ENCODE assay signal across 8 cellular contexts in genomic region chr15:89002281-89002761, GRCh38.
DNase-seq lines count a peak whose midpoint lies in the region; ATAC-seq and TF ChIP-seq lines count a peak whose summit lies in the region.

No MANE protein-coding gene starts in this region.

- POLR2A ChIA-PET in WTC11 (lab: Charles Lee): interaction anchor here (2.3 kb wide), 1 partner anchor 90 kb away, joined by 17 read pairs; the partner anchor contains the start of gene MFGE8

- no peaks in the 10 kb centered on the region for H3K79me2 ChIP-seq in neural progenitor cell (ENCODE audit: low read depth)

- H3K4me1 Mint-ChIP-seq in WTC11 (peaks cover 74% of the 10 kb centered on the region), neural progenitor cell (peaks cover 17% of the 10 kb centered on the region), endodermal cell (peaks cover 26% of the 10 kb centered on the region)

- peaks cover 4% of the 10 kb centered on the region; the same call in 1 of the 2 replicates for H3K9me3 Mint-ChIP-seq in WTC11
- no peaks in the 10 kb centered on the region for H3K9me3 Mint-ChIP-seq in neural progenitor cell
- no peaks in the 10 kb centered on the region for H3K9me3 Mint-ChIP-seq in endodermal cell

- H3K4me3 Mint-ChIP-seq in WTC11: no peak overlapping the region; the same call in 1 of the 2 replicates
- H3K4me3 Mint-ChIP-seq in neural progenitor cell: no peak overlapping the region
- H3K4me3 Mint-ChIP-seq in endodermal cell: no peak overlapping the region

- H3K9ac ChIP-seq in neural progenitor cell (no peak overlapping the region), endodermal cell (ENCODE audit: extremely low read depth, low read length, poor library complexity, severe bottlenecking) (no peak overlapping the region)

- H3K36me3 ChIP-seq in neural progenitor cell (no peaks in the 10 kb centered on the region), endodermal cell (ENCODE audit: control insufficient read depth, insufficient read depth, low read length) (no peaks in the 10 kb centered on the region)

- no peak overlapping the region for H3K27ac ChIP-seq in neural progenitor cell
- H3K27ac ChIP-seq in endodermal cell (ENCODE audit: low read depth, low read length): no peak overlapping the region

- DNase-seq in WTC11 (ENCODE audit: low spot score) (no peak), neural progenitor cell (ENCODE audit: low spot score) (no peak), endodermal cell (no peak), SK-N-DZ (ENCODE audit: low spot score) (no peak)
- no peak for DNase-seq in effector CD4-positive, alpha-beta T cell
- DNase-seq in effector CD8-positive, alpha-beta T cell (lab: John Stamatoyannopoulos, UW): no peak

- ATAC-seq in GM19023 (IDR thresholded peaks at IDR 0.05; ENCODE audit: unreplicated experiment): peak; percentile 77
- ATAC-seq in HG03060 (IDR thresholded peaks at IDR 0.05; ENCODE audit: low read depth, unreplicated experiment): peak; percentile 76
- ATAC-seq in WTC11: no peak

- no peaks in the 10 kb centered on the region for H3K9me3 ChIP-seq in neural progenitor cell (ENCODE audit: low read depth)
- H3K9me3 ChIP-seq in endodermal cell (ENCODE audit: control insufficient read depth, low read length): no peaks in the 10 kb centered on the region

- H3K27me3 Mint-ChIP-seq in WTC11 (ENCODE audit: low read depth): peaks cover 16% of the 10 kb centered on the region
- H3K27me3 Mint-ChIP-seq in neural progenitor cell (ENCODE audit: insufficient read depth, low read depth): peaks cover 3% of the 10 kb centered on the region
- peaks cover 27% of the 10 kb centered on the region for H3K27me3 Mint-ChIP-seq in endodermal cell (ENCODE audit: insufficient read depth)

- TF ChIP-seq CTCF in WTC11 (IDR thresholded peaks at IDR 0.05) (no peak), neural progenitor cell (IDR thresholded peaks at IDR 0.05) (no peak), endodermal cell (conservative IDR thresholded peaks at IDR 0.05) (no peak)

- peak overlapping the region; percentile 17 for H2AFZ ChIP-seq in neural progenitor cell (replicated peaks)

- H4K20me1 ChIP-seq in neural progenitor cell (ENCODE audit: low read depth): no peaks in the 10 kb centered on the region

- WGBS in endodermal cell (ENCODE audit: insufficient coverage in 1 of 2, insufficient read length in 1 of 2), 2 experiments: 60 to 69% methylated on average over 1 to 5 of the region's 5 CpGs

- H3K36me3 Mint-ChIP-seq in WTC11 (peaks cover 7% of the 10 kb centered on the region), neural progenitor cell (no peaks in the 10 kb centered on the region), endodermal cell (ENCODE audit: low read depth) (no peaks in the 10 kb centered on the region)

- H3K27ac Mint-ChIP-seq in WTC11 (peak overlapping the region; percentile 16; the same call in 1 of the 2 replicates), neural progenitor cell (no peak overlapping the region), endodermal cell (no peak overlapping the region)

- peaks cover 10% of the 10 kb centered on the region for H3F3A ChIP-seq in neural progenitor cell (ENCODE audit: low read depth)

- H3K27me3 ChIP-seq in neural progenitor cell (no peaks in the 10 kb centered on the region), endodermal cell (ENCODE audit: control insufficient read depth, insufficient read depth, low read length, poor library complexity, severe bottlenecking) (peaks cover 8% of the 10 kb centered on the region)

- H3K4me2 ChIP-seq in neural progenitor cell: no peak overlapping the region

- H3K4me1 ChIP-seq in neural progenitor cell (peaks cover 7% of the 10 kb centered on the region), endodermal cell (ENCODE audit: control insufficient read depth, insufficient read depth, low read length) (peaks cover 9% of the 10 kb centered on the region)

- CTCF ChIA-PET in WTC11 (lab: Charles Lee): interaction anchor here (1.1 to 10.8 kb wide), 2 partner anchors 16 to 94 kb away, joined by 4 to 226 read pairs; no protein-coding TSS in a partner anchor

- no peak overlapping the region for H3K4me3 ChIP-seq in neural progenitor cell
- no peak overlapping the region for H3K4me3 ChIP-seq in endodermal cell (ENCODE audit: low read length)

TF ChIP-seq in WTC11, 78 proteins besides CTCF, POLR2A, EP300 and RAD21 (continues in another document):
- TF ChIP-seq, protein P1, sequence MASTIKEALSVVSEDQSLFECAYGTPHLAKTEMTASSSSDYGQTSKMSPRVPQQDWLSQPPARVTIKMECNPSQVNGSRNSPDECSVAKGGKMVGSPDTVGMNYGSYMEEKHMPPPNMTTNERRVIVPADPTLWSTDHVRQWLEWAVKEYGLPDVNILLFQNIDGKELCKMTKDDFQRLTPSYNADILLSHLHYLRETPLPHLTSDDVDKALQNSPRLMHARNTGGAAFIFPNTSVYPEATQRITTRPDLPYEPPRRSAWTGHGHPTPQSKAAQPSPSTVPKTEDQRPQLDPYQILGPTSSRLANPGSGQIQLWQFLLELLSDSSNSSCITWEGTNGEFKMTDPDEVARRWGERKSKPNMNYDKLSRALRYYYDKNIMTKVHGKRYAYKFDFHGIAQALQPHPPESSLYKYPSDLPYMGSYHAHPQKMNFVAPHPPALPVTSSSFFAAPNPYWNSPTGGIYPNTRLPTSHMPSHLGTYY (CRISPR knock-in tag; IDR thresholded peaks at IDR 0.05): no peak
- TF ChIP-seq JAZF1 (CRISPR knock-in tag; IDR thresholded peaks at IDR 0.05) (no peak), USF1 (CRISPR knock-in tag; IDR thresholded peaks at IDR 0.05) (no peak), ZMAT4 (CRISPR knock-in tag; IDR thresholded peaks at IDR 0.05) (no peak), TP53 (CRISPR knock-in tag; IDR thresholded peaks at IDR 0.05) (no peak), EMX1 (CRISPR knock-in tag; IDR thresholded peaks at IDR 0.05) (no peak), TEAD4 (CRISPR knock-in tag; IDR thresholded peaks at IDR 0.05) (no peak), NFYB (CRISPR knock-in tag; conservative IDR thresholded peaks at IDR 0.05; ENCODE audit: low read depth) (no peak), FOXP4 (CRISPR knock-in tag; IDR thresholded peaks at IDR 0.05) (no peak), KAT7 (CRISPR knock-in tag; IDR thresholded peaks at IDR 0.05; ENCODE audit: borderline replicate concordance) (no peak), SMAD4 (CRISPR knock-in tag; IDR thresholded peaks at IDR 0.05) (no peak), ZNF263 (CRISPR knock-in tag; IDR thresholded peaks at IDR 0.05; ENCODE audit: low read depth) (no peak)
- TF ChIP-seq, protein P2, sequence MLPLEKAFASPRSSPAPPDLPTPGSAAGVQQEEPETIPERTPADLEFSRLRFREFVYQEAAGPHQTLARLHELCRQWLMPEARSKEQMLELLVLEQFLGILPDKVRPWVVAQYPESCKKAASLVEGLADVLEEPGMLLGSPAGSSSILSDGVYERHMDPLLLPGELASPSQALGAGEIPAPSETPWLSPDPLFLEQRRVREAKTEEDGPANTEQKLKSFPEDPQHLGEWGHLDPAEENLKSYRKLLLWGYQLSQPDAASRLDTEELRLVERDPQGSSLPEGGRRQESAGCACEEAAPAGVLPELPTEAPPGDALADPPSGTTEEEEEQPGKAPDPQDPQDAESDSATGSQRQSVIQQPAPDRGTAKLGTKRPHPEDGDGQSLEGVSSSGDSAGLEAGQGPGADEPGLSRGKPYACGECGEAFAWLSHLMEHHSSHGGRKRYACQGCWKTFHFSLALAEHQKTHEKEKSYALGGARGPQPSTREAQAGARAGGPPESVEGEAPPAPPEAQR (CRISPR knock-in tag; IDR thresholded peaks at IDR 0.05): no peak
- TF ChIP-seq, protein P3, sequence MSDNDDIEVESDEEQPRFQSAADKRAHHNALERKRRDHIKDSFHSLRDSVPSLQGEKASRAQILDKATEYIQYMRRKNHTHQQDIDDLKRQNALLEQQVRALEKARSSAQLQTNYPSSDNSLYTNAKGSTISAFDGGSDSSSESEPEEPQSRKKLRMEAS (CRISPR knock-in tag; IDR thresholded peaks at IDR 0.05): no peak
